28 cellular contexts compared by ENCODE assay signal in the genomic region with DNA sequence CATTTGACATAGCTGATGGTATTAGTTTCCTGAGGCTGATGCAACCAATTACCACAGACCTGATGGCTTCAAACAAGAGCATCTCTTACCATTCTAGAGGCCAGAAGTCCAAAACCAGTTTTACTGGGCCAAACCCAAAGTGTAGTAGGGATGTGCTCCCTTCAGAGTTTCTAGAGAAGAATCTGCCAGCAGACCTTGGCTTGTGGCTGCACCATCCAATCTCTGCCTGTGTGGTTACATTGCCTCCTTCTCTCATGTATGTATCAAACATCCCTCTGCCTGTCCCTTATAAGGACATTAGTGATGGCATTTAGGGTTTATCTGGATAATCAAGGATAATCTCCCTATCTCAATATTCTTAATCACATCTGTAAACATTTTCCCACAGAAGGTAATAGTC.
"Had no signal": no experiment of that assay in that cellular context is flagged by ENCODE, and none has a peak within 500 bp of the region (broad histone marks: within the 10 kb centered on the region; RNA-seq: fewer than 3 reads in every experiment).

No MANE protein-coding gene starts in this region.

- H3K27me3 ChIP-seq: stomach, suprapubic skin, testis, thyroid gland, tibial artery, tibial nerve, transverse colon, upper lobe of left lung, upper lobe of right lung, uterus, vagina had no signal

- H3K27ac Mint-ChIP-seq: stimulated activated effector memory CD8-positive, alpha-beta T cell treated with anti-CD3 and anti-CD28 coated beads, Interleukin-12 subunit alpha, Interleukin-12 subunit beta, amount 100 ng/mL, for 72 hours; stimulated activated memory B cell treated with anti-CD40 and anti-IgM and Interleukin-4, amounts not matched to agents 10 μg/mL and 1 μg/mL and 100 μg/mL, for 72 hours; stimulated activated naive B cell treated with anti-CD40 and anti-IgM and Interleukin-4, amounts not matched to agents 10 μg/mL and 1 μg/mL and 100 μg/mL, for 72 hours; stimulated activated naive CD8-positive, alpha-beta T cell treated with anti-CD3 and anti-CD28 coated beads, Interleukin-15, amount 100 ng/mL, for 72 hours; stimulated activated naive CD8-positive, alpha-beta T cell treated with anti-CD3 and anti-CD28 coated beads, Interleukin-15, Interleukin-2, amounts not matched to agents 100 ng/mL and 50 ng/mL, for 24 hours; type B pancreatic cell had no signal

- H3K4me3 ChIP-seq: stomach, suprapubic skin, testis, thoracic aorta, thyroid gland, tibial artery, tibial nerve, transverse colon, upper lobe of left lung, upper lobe of right lung, uterus, vagina had no signal

- ATAC-seq: stimulated activated effector memory CD8-positive, alpha-beta T cell treated with anti-CD3 and anti-CD28 coated beads, Interleukin-12 subunit alpha, Interleukin-12 subunit beta, amount 100 ng/mL, for 72 hours; stimulated activated memory B cell treated with anti-CD40 and anti-IgM and Interleukin-4, amounts not matched to agents 10 μg/mL and 1 μg/mL and 100 μg/mL, for 72 hours; stimulated activated naive B cell treated with anti-CD40 and anti-IgM and Interleukin-4, amounts not matched to agents 10 μg/mL and 1 μg/mL and 100 μg/mL, for 72 hours; stimulated activated naive CD8-positive, alpha-beta T cell treated with anti-CD3 and anti-CD28 coated beads, Interleukin-15, amount 100 ng/mL, for 72 hours; stimulated activated naive CD8-positive, alpha-beta T cell treated with anti-CD3 and anti-CD28 coated beads, Interleukin-15, Interleukin-2, amounts not matched to agents 100 U/mL and 50 U/mL, for 24 hours; upper lobe of right lung had no signal

- H3K9me3 ChIP-seq: suprapubic skin, testis, thoracic aorta, thyroid gland, transverse colon, upper lobe of left lung, upper lobe of right lung, uterus, vagina had no signal

- FAIRE-seq: urothelium cell line had no signal

- H3K36me3 ChIP-seq: stomach, suprapubic skin, thoracic aorta, thyroid gland, tibial artery, tibial nerve, transverse colon, upper lobe of left lung, upper lobe of right lung, uterus, vagina had no signal

- H3K4me3 Mint-ChIP-seq: stimulated activated effector memory CD8-positive, alpha-beta T cell treated with anti-CD3 and anti-CD28 coated beads, Interleukin-12 subunit alpha, Interleukin-12 subunit beta, amount 100 ng/mL, for 72 hours; stimulated activated memory B cell treated with anti-CD40 and anti-IgM and Interleukin-4, amounts not matched to agents 10 μg/mL and 1 μg/mL and 100 μg/mL, for 72 hours; stimulated activated naive B cell treated with anti-CD40 and anti-IgM and Interleukin-4, amounts not matched to agents 10 μg/mL and 1 μg/mL and 100 μg/mL, for 72 hours; stimulated activated naive CD8-positive, alpha-beta T cell treated with anti-CD3 and anti-CD28 coated beads, Interleukin-15, amount 100 ng/mL, for 72 hours; stimulated activated naive CD8-positive, alpha-beta T cell treated with anti-CD3 and anti-CD28 coated beads, Interleukin-15, Interleukin-2, amounts not matched to agents 100 ng/mL and 50 ng/mL, for 24 hours; type B pancreatic cell had no signal

- H3K36me3 Mint-ChIP-seq: stimulated activated memory B cell treated with anti-CD40 and anti-IgM and Interleukin-4, amounts not matched to agents 10 μg/mL and 1 μg/mL and 100 μg/mL, for 72 hours; type B pancreatic cell had no signal

- H3K27ac ChIP-seq: stomach, suprapubic skin, testis, thoracic aorta, thyroid gland, tibial artery, tibial nerve, transverse colon, upper lobe of left lung, upper lobe of right lung, uterus, vagina had no signal

- DNase-seq: stimulated activated CD4-positive, alpha-beta T cell treated with anti-CD3 and anti-CD28 coated beads, Interleukin-2, amount 100 ng/mL, for 48 hours; stimulated activated CD4-positive, alpha-beta T cell treated with anti-CD3 and anti-CD28 coated beads, Interleukin-4, amount 100 ng/mL, for 1 hour; stimulated activated CD4-positive, alpha-beta T cell treated with anti-CD3 and anti-CD28 coated beads, Interleukin-4, amount 100 ng/mL, for 24 hours; stimulated activated CD4-positive, alpha-beta T cell treated with anti-CD3 and anti-CD28 coated beads, Interleukin-4, amount 100 ng/mL, for 4 hours; stimulated activated CD8-positive, alpha-beta memory T cell treated with anti-CD3 and anti-CD28 coated beads, Interleukin-4, amount 100 ng/mL, for 48 hours; stimulated activated naive B cell treated with anti-CD40 and anti-IgM and Interleukin-4, amounts not matched to agents 10 μg/mL and 1 μg/mL and 100 μg/mL, for 72 hours; stimulated activated naive CD4-positive, alpha-beta T cell; stimulated activated naive CD4-positive, alpha-beta T cell treated with Interleukin-2 at 50 U/mL for 16 hours; stimulated activated naive CD8-positive, alpha-beta T cell treated with anti-CD3 and anti-CD28 coated beads, Interleukin-15, amount 100 ng/mL, for 72 hours; stimulated activated naive CD8-positive, alpha-beta T cell treated with anti-CD3 and anti-CD28 coated beads, Interleukin-15, Interleukin-2, amounts not matched to agents 100 U/mL and 50 U/mL, for 24 hours; stomach; substantia nigra; testis; thyroid gland; tibial artery; transverse colon; upper lobe of right lung; uterus had no signal

- H3K9me3 Mint-ChIP-seq: stimulated activated effector memory CD8-positive, alpha-beta T cell treated with anti-CD3 and anti-CD28 coated beads, Interleukin-12 subunit alpha, Interleukin-12 subunit beta, amount 100 ng/mL, for 72 hours; stimulated activated memory B cell treated with anti-CD40 and anti-IgM and Interleukin-4, amounts not matched to agents 10 μg/mL and 1 μg/mL and 100 μg/mL, for 72 hours; type B pancreatic cell had no signal

- H3K27me3 Mint-ChIP-seq: stimulated activated memory B cell treated with anti-CD40 and anti-IgM and Interleukin-4, amounts not matched to agents 10 μg/mL and 1 μg/mL and 100 μg/mL, for 72 hours; stimulated activated naive B cell treated with anti-CD40 and anti-IgM and Interleukin-4, amounts not matched to agents 10 μg/mL and 1 μg/mL and 100 μg/mL, for 72 hours; stimulated activated naive CD8-positive, alpha-beta T cell treated with anti-CD3 and anti-CD28 coated beads, Interleukin-15, amount 100 ng/mL, for 72 hours; stimulated activated naive CD8-positive, alpha-beta T cell treated with anti-CD3 and anti-CD28 coated beads, Interleukin-15, Interleukin-2, amounts not matched to agents 100 ng/mL and 50 ng/mL, for 24 hours; type B pancreatic cell had no signal

- H3K4me1 ChIP-seq: testis, thyroid gland, tibial artery, upper lobe of right lung, uterus had no signal
